In genomic region chr16:60064026-60064425, GRCh38 we compare ENCODE assay signal across 25 cellular contexts.
"Had no signal": no experiment of that assay in that cellular context is flagged by ENCODE, and none has a peak within 500 bp of the region (broad histone marks: within the 10 kb centered on the region; RNA-seq: fewer than 3 reads in every experiment).

No MANE protein-coding gene starts in this region.

- H3K4me3 ChIP-seq: left lung, lower lobe of right lung, neural progenitor cell, right atrium auricular region, right lobe of liver, smooth muscle cell, stomach, testis, thyroid gland, transverse colon, upper lobe of left lung had no signal

- H3K36me3 ChIP-seq: left lung, lower lobe of right lung, neural progenitor cell, neutrophil, right atrium auricular region, right lobe of liver, stomach, thyroid gland, transverse colon, upper lobe of left lung had no signal

- H3K4me1 ChIP-seq: left lung, lower lobe of right lung, neural progenitor cell, parathyroid adenoma, right atrium auricular region, right lobe of liver, stomach, testis, thyroid gland, transverse colon, upper lobe of left lung had no signal

- H3K27ac ChIP-seq: left lung, lower lobe of right lung, neural progenitor cell, neutrophil, parathyroid adenoma, right atrium auricular region, right lobe of liver, stomach, testis, thyroid gland, transverse colon, upper lobe of left lung had no signal

- ATAC-seq: left colon; left lung; lower lobe of right lung; natural killer cell; right lobe of liver; stimulated activated naive B cell treated with anti-CD40 and anti-IgM and Interleukin-4, amounts not matched to agents 10 μg/mL and 1 μg/mL and 100 μg/mL, for 72 hours; stimulated activated naive CD8-positive, alpha-beta T cell treated with anti-CD3 and anti-CD28 coated beads, Interleukin-15, Interleukin-2, amounts not matched to agents 100 U/mL and 50 U/mL, for 24 hours had no signal

- H3K27me3 ChIP-seq: left lung, neural progenitor cell, neutrophil, right atrium auricular region, right lobe of liver, stomach, testis, thyroid gland, transverse colon, upper lobe of left lung had no signal

- H3K9me3 ChIP-seq: left lung, lower lobe of right lung, neutrophil, right atrium auricular region, right lobe of liver, stomach, testis, thyroid gland, upper lobe of left lung had no signal

- DNase-seq: hippocampal formation; kidney; left colon; left lung; lower lobe of right lung; mesendoderm; naive B cell; natural killer cell; nephron progenitor cell; occipital lobe; right lobe of liver; stimulated activated CD4-positive, alpha-beta T cell treated with anti-CD3 and anti-CD28 coated beads, Interleukin-1b, Interleukin-23, amount 100 ng/mL, for 48 hours; stimulated activated CD4-positive, alpha-beta T cell treated with anti-CD3 and anti-CD28 coated beads, Interleukin-4, amount 100 ng/mL, for 1 hour; stimulated activated naive B cell treated with anti-CD40 and anti-IgM and Interleukin-4, amounts not matched to agents 10 μg/mL and 1 μg/mL and 100 μg/mL, for 72 hours; stimulated activated naive CD8-positive, alpha-beta T cell treated with anti-CD3 and anti-CD28 coated beads, Interleukin-15, Interleukin-2, amounts not matched to agents 100 U/mL and 50 U/mL, for 24 hours; stomach; testis; thyroid gland; transverse colon; upper lobe of left lung had no signal
